Comparison of ENCODE assay signal across 14 cellular contexts in genomic region chr12:6569312-6569711, GRCh38. TPM values are rescaled to one million over a fixed set of nuclear protein-coding genes. Genes with fewer than 3 reads are reported as not detected.
DNase-seq lines count a peak whose midpoint lies in the region; ATAC-seq and TF ChIP-seq lines count a peak whose summit lies in the region.
"Had no signal": no experiment of that assay in that cellular context is flagged by ENCODE, and none has a peak within 500 bp of the region (broad histone marks: within the 10 kb centered on the region; RNA-seq: fewer than 3 reads in every experiment).

No MANE protein-coding gene starts in this region.

- H3K36me3 ChIP-seq in SU-DHL-6 (ENCODE audit: low read length) (peaks cover 28% of the 10 kb centered on the region), testis (ENCODE audit: low read depth, missing control alignments) (no peaks in the 10 kb centered on the region)

- H3K27me3 Mint-ChIP-seq in activated T-cell treated with anti-CD3 and anti-CD28 coated beads, Interleukin-2, amount 50 U/mL, for 72 hours (ENCODE audit: low read depth) = no peaks in the 10 kb centered on the region
- H3K27me3 Mint-ChIP-seq in glutamatergic neuron (ENCODE audit: unreplicated experiment) = peaks cover 8% of the 10 kb centered on the region

- no peak for TF ChIP-seq CTCF in SU-DHL-6 (IDR thresholded peaks at IDR 0.05; ENCODE audit: insufficient read depth, low read length, poor library complexity, severe bottlenecking)
- TF ChIP-seq CTCF in glutamatergic neuron (IDR thresholded peaks at IDR 0.05; ENCODE audit: partially characterized antibody, unreplicated experiment) = no peak
- TF ChIP-seq CTCF in testis (IDR thresholded peaks at IDR 0.05) = no peak

- H3K9me3 ChIP-seq in SU-DHL-6 (ENCODE audit: insufficient read depth, low read length) (no peaks in the 10 kb centered on the region), testis (no peaks in the 10 kb centered on the region)
- H3K9me3 ChIP-seq: BE2C, left ventricle myocardium inferior, Peyer's patch had no signal

- H3K27me3 ChIP-seq in SU-DHL-6 (ENCODE audit: low read length) (no peaks in the 10 kb centered on the region), testis (no peaks in the 10 kb centered on the region)
- H3K27me3 ChIP-seq: BE2C, Peyer's patch had no signal

- ATAC-seq in activated T-cell treated with anti-CD3 and anti-CD28 coated beads, Interleukin-2, amount 50 U/mL, for 72 hours (replicated peaks in 1 of 2) = no peak
- no peak for ATAC-seq in HG02610 (IDR thresholded peaks at IDR 0.05; ENCODE audit: unreplicated experiment)
- no peak for ATAC-seq in GM18517 (IDR thresholded peaks at IDR 0.05; ENCODE audit: unreplicated experiment)

- peak overlapping the region; percentile 93 for H3K4me3 Mint-ChIP-seq in activated T-cell treated with anti-CD3 and anti-CD28 coated beads, Interleukin-2, amount 50 U/mL, for 72 hours
- H3K4me3 Mint-ChIP-seq in glutamatergic neuron (ENCODE audit: unreplicated experiment) = peak overlapping the region; percentile 59

- H3K27ac Mint-ChIP-seq in activated T-cell treated with anti-CD3 and anti-CD28 coated beads, Interleukin-2, amount 50 U/mL, for 72 hours = peak overlapping the region; percentile 66
- no peak overlapping the region for H3K27ac Mint-ChIP-seq in glutamatergic neuron (ENCODE audit: unreplicated experiment)

- peak overlapping the region; percentile 82 for H3K4me2 ChIP-seq in SU-DHL-6 (ENCODE audit: low read depth, low read length, poor library complexity, severe bottlenecking)

- no peaks in the 10 kb centered on the region for H4K20me1 ChIP-seq in SU-DHL-6 (ENCODE audit: low read depth, low read length)

- peaks cover 8% of the 10 kb centered on the region for H3K4me1 ChIP-seq in testis
- H3K4me1 ChIP-seq: BE2C had no signal

- H3F3A ChIP-seq in SU-DHL-6 (ENCODE audit: insufficient read depth) = peaks cover 24% of the 10 kb centered on the region

- DNase-seq in activated T-cell treated with anti-CD3 and anti-CD28 coated beads, Interleukin-2, amount 50 U/mL, for 72 hours = no peak
- DNase-seq in activated T-cell treated with anti-CD3 and anti-CD28 coated beads, Interleukin-2, amount 50 U/mL, for 1 hour = no peak
- DNase-seq in glutamatergic neuron (no peak), testis (peak; percentile 20), RPMI8226 (no peak)
- DNase-seq: activated CD4-positive, alpha-beta T cell treated with anti-CD3 and anti-CD28 coated beads for 1 hour; BE2C; left ventricle myocardium inferior; NCI-H146; Peyer's patch; retina had no signal

- no peaks in the 10 kb centered on the region for H3K9me2 ChIP-seq in SU-DHL-6 (replicated peaks; ENCODE audit: insufficient read depth, low read length)

- 54 to 58% methylated on average over 12 of the region's 12 CpGs for WGBS in testis, 2 donors

- H3K4me3 ChIP-seq in SU-DHL-6 (ENCODE audit: insufficient read depth, low read length, poor library complexity, severe bottlenecking) (no peak overlapping the region), testis (no peak overlapping the region)

- H3K9ac ChIP-seq in SU-DHL-6 (ENCODE audit: low read length) = no peak overlapping the region

- intact Hi-C loops in testis (cut with DNase I; ENCODE audit: low total_unique reads) = no loop called here

- H3K27ac ChIP-seq in SU-DHL-6 (ENCODE audit: low read depth, low read length) (no peak overlapping the region), testis (no peak overlapping the region)

- H3K36me3 Mint-ChIP-seq in activated T-cell treated with anti-CD3 and anti-CD28 coated beads, Interleukin-2, amount 50 U/mL, for 72 hours (ENCODE audit: insufficient read depth in 2 of 2) = peaks cover 18 to 47% of the 10 kb centered on the region in 2 donors
- H3K36me3 Mint-ChIP-seq in glutamatergic neuron (ENCODE audit: unreplicated experiment) = no peaks in the 10 kb centered on the region

- no peak for TF ChIP-seq POLR2A in testis (IDR thresholded peaks at IDR 0.05)

- H3K9me3 Mint-ChIP-seq in activated T-cell treated with anti-CD3 and anti-CD28 coated beads, Interleukin-2, amount 50 U/mL, for 72 hours = no peaks in the 10 kb centered on the region
- H3K9me3 Mint-ChIP-seq in glutamatergic neuron (ENCODE audit: unreplicated experiment) = peaks cover 15% of the 10 kb centered on the region

- peaks cover 28% of the 10 kb centered on the region for H3K79me2 ChIP-seq in SU-DHL-6 (ENCODE audit: insufficient read depth, low read length)

- peaks cover 63% of the 10 kb centered on the region for H3K4me1 Mint-ChIP-seq in activated T-cell treated with anti-CD3 and anti-CD28 coated beads, Interleukin-2, amount 50 U/mL, for 72 hours (ENCODE audit: low read depth)
- peaks cover 19% of the 10 kb centered on the region for H3K4me1 Mint-ChIP-seq in glutamatergic neuron (ENCODE audit: low read depth, unreplicated experiment)

- no peak overlapping the region for H2AFZ ChIP-seq in SU-DHL-6 (ENCODE audit: low read depth, low read length, severe bottlenecking)

RNA-seq across cellular contexts. Expression of gene NOP2, which starts 1.2 kb away (rescaled TPM):
- 10 to 100 TPM; 76.9 to 89.8 TPM for total RNA-seq in activated T-cell treated with anti-CD3 and anti-CD28 coated beads, Interleukin-2, amount 50 U/mL, for 72 hours
- total RNA-seq in glutamatergic neuron (ENCODE audit: unreplicated experiment) (53.5 TPM), testis (10 to 100 TPM; 51.8 to 60.3 TPM)
- 38.6 TPM for polyA plus RNA-seq in testis (ENCODE audit: insufficient read depth, low read depth, low replicate concordance)

RNA-seq across cellular contexts. Expression of gene IFFO1, which starts 13.5 kb away (rescaled TPM):
- 10 to 100 TPM; 14.2 to 17.0 TPM for total RNA-seq in activated T-cell treated with anti-CD3 and anti-CD28 coated beads, Interleukin-2, amount 50 U/mL, for 72 hours
- 50.3 TPM for total RNA-seq in glutamatergic neuron (ENCODE audit: unreplicated experiment)
- 10 to 100 TPM; 40.6 to 43.4 TPM for total RNA-seq in testis
- polyA plus RNA-seq in testis (ENCODE audit: insufficient read depth, low read depth, low replicate concordance) = 28.6 TPM

RNA-seq across cellular contexts. Expression of gene GAPDH, which starts 35.0 kb away (rescaled TPM):
- total RNA-seq in activated T-cell treated with anti-CD3 and anti-CD28 coated beads, Interleukin-2, amount 50 U/mL, for 72 hours = 1,000 to 10,000 TPM; 4,101 to 4,234 TPM
- 2,124 TPM for total RNA-seq in glutamatergic neuron (ENCODE audit: unreplicated experiment)
- total RNA-seq in testis = 1,000 to 10,000 TPM; 1,591 to 1,928 TPM
- 1,857 TPM for polyA plus RNA-seq in testis (ENCODE audit: insufficient read depth, low read depth, low replicate concordance)

RNA-seq across cellular contexts. Expression of gene CHD4, which starts 37.9 kb away (rescaled TPM):
- 100 to 1,000 TPM; 292 to 299 TPM for total RNA-seq in activated T-cell treated with anti-CD3 and anti-CD28 coated beads, Interleukin-2, amount 50 U/mL, for 72 hours
- total RNA-seq in glutamatergic neuron (ENCODE audit: unreplicated experiment) (957 TPM), testis (100 to 1,000 TPM; 314 to 328 TPM)
- 160 TPM for polyA plus RNA-seq in testis (ENCODE audit: insufficient read depth, low read depth, low replicate concordance)
